21 cellular contexts compared by ENCODE assay signal in genomic region chr18:995641-996040, GRCh38.
DNase-seq lines count a peak whose midpoint lies in the region; FAIRE-seq and TF ChIP-seq lines count a peak whose summit lies in the region.
"Had no signal": no experiment of that assay in that cellular context is flagged by ENCODE, and none has a peak within 500 bp of the region (broad histone marks: within the 10 kb centered on the region; RNA-seq: fewer than 3 reads in every experiment).

No MANE protein-coding gene starts in this region.

- intact Hi-C loops in MCF 10A (cut with micrococcal nuclease) = no loop called here

- CTCF ChIA-PET in MCF 10A (lab: Yijun Ruan, JAX) = no interaction called here

- no peak overlapping the region for H3K27ac Mint-ChIP-seq in MCF 10A (ENCODE audit: low read depth, unreplicated experiment)
- H3K27ac Mint-ChIP-seq: activated naive CD4-positive, alpha-beta T cell treated with anti-CD3 and anti-CD28 coated beads, Interleukin-2, amount 50 U/mL, for 24 hours; T-helper 1 cell treated with Interleukin-12 subunit alpha and Interleukin-12 subunit beta and Interleukin-4 antibody, amounts not matched to agents 30 μg/mL and 1 μg/mL, for 36 hours had no signal

- H3K4me1 Mint-ChIP-seq in MCF 10A (ENCODE audit: insufficient read depth, unreplicated experiment) = no peaks in the 10 kb centered on the region
- H3K4me1 Mint-ChIP-seq: activated naive CD4-positive, alpha-beta T cell treated with anti-CD3 and anti-CD28 coated beads, Interleukin-2, amount 50 U/mL, for 24 hours; central memory CD8-positive, alpha-beta T cell; naive thymus-derived CD8-positive, alpha-beta T cell had no signal

- POLR2A ChIA-PET in MCF 10A (lab: Yijun Ruan, JAX) = no interaction called here

- no peaks in the 10 kb centered on the region for H3K27me3 Mint-ChIP-seq in MCF 10A (ENCODE audit: insufficient read depth, unreplicated experiment)

- in situ Hi-C loops in T47D (cut with HindIII; ENCODE audit: low pct_unique_long_range_greater_than_20kb, low sequenced_read_pairs) = no loop called here

- no TSS peak for BruUV-seq in MCF 10A (replicated peaks; lab: Mats Ljungman, UMichigan)

- H3K4me3 Mint-ChIP-seq in MCF 10A (ENCODE audit: unreplicated experiment) = no peak overlapping the region
- H3K4me3 Mint-ChIP-seq: activated naive CD4-positive, alpha-beta T cell treated with anti-CD3 and anti-CD28 coated beads, Interleukin-2, amount 50 U/mL, for 24 hours; central memory CD8-positive, alpha-beta T cell; naive thymus-derived CD8-positive, alpha-beta T cell; T-helper 1 cell treated with Interleukin-12 subunit alpha and Interleukin-12 subunit beta and Interleukin-4 antibody, amounts not matched to agents 30 μg/mL and 1 μg/mL, for 36 hours had no signal

- DNase-seq in T47D (ENCODE audit: low read depth in 1 of 2, low spot score in 1 of 2) (peak; percentile 3 to 68), MCF 10A (ENCODE audit: unreplicated experiment) (no peak), amniotic epithelial cell (ENCODE audit: low read depth) (peak; percentile 91), fibroblast of the aortic adventitia (ENCODE audit: low read depth) (peak; percentile 95), urothelium cell line (ENCODE audit: low spot score) (peak; percentile 77), kidney glomerular epithelial cell (lab: John Stamatoyannopoulos, UW) (no peak), DMS153 treated with DMSO at 0.1 percent for 48 hours (lab: John Stamatoyannopoulos, UW; ENCODE audit: unreplicated experiment) (no peak)
- DNase-seq in activated naive CD4-positive, alpha-beta T cell treated with anti-CD3 and anti-CD28 coated beads, Interleukin-2, amount 50 U/mL, for 16 hours = no peak
- DNase-seq: 8988T; activated CD4-positive, alpha-beta T cell treated with anti-CD3 and anti-CD28 coated beads for 1 hour; activated CD8-positive, alpha-beta memory T cell treated with anti-CD3 and anti-CD28 coated beads, Interleukin-2, amount 50 U/mL, for 48 hours; Caco-2; naive thymus-derived CD8-positive, alpha-beta T cell; NCI-H2081; NCI-H774; stimulated activated CD4-positive, alpha-beta T cell treated with anti-CD3 and anti-CD28 coated beads, Interleukin-1b, Interleukin-23, amount 100 ng/mL, for 48 hours; upper lobe of left lung had no signal

- peaks cover 5% of the 10 kb centered on the region for H3K36me3 Mint-ChIP-seq in MCF 10A (ENCODE audit: insufficient read depth, unreplicated experiment)

- H3K4me3 ChIP-seq in fibroblast of the aortic adventitia (ENCODE audit: low read depth, low read length) = no peak overlapping the region
- H3K4me3 ChIP-seq: hepatocyte, upper lobe of left lung had no signal

- peak; percentile 56 for FAIRE-seq in urothelium cell line (lab: Jason Lieb, UNC)

- no peak for TF ChIP-seq CTCF in MCF 10A (IDR thresholded peaks at IDR 0.05; ENCODE audit: unreplicated experiment)
- TF ChIP-seq CTCF in fibroblast of the aortic adventitia (IDR thresholded peaks at IDR 0.05; ENCODE audit: insufficient read depth, low read length) = no peak

- H3K9me3 Mint-ChIP-seq in MCF 10A (ENCODE audit: unreplicated experiment) = peaks cover 21% of the 10 kb centered on the region

Comparison
In these comparisons a context has a peak if more than half of its experiments do, and no peak if none do; other contexts are left out.
1. DNase-seq: peak in T47D (2 of 2), amniotic epithelial cell (single experiment), fibroblast of the aortic adventitia (single experiment) and urothelium cell line (single experiment); none in MCF 10A (single experiment), kidney glomerular epithelial cell (single experiment), activated naive CD4-positive, alpha-beta T cell treated with anti-CD3 and anti-CD28 coated beads, Interleukin-2, amount 50 U/mL, for 16 hours (single experiment) and DMS153 treated with DMSO at 0.1 percent for 48 hours (single experiment).